In the genomic region with DNA sequence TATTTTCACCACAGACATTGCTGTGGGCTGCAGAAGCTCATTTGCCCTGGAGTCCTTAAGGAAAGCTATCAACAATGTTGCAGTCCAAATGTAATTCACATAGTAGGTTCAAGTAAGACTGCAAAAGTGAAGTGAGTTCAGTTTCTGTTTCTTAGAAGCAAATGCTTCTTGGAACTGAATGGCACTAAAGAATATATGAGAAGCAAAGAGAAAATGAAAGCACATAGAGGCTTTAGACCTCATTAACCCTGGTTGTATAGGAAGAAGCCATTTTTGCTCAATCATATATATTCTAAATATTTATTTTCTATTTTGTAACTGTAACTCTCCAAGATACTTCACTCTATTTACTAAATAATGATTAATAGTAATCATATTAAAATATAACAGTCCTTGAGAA, we compare ENCODE assay signal across 1 cellular context.
TF ChIP-seq lines count a peak whose summit lies in the region.

No MANE protein-coding gene starts in this region.

TF ChIP-seq in HepG2, 621 proteins besides CTCF, POLR2A, EP300 and RAD21 (continued from another document):
- TF ChIP-seq, protein P1, sequence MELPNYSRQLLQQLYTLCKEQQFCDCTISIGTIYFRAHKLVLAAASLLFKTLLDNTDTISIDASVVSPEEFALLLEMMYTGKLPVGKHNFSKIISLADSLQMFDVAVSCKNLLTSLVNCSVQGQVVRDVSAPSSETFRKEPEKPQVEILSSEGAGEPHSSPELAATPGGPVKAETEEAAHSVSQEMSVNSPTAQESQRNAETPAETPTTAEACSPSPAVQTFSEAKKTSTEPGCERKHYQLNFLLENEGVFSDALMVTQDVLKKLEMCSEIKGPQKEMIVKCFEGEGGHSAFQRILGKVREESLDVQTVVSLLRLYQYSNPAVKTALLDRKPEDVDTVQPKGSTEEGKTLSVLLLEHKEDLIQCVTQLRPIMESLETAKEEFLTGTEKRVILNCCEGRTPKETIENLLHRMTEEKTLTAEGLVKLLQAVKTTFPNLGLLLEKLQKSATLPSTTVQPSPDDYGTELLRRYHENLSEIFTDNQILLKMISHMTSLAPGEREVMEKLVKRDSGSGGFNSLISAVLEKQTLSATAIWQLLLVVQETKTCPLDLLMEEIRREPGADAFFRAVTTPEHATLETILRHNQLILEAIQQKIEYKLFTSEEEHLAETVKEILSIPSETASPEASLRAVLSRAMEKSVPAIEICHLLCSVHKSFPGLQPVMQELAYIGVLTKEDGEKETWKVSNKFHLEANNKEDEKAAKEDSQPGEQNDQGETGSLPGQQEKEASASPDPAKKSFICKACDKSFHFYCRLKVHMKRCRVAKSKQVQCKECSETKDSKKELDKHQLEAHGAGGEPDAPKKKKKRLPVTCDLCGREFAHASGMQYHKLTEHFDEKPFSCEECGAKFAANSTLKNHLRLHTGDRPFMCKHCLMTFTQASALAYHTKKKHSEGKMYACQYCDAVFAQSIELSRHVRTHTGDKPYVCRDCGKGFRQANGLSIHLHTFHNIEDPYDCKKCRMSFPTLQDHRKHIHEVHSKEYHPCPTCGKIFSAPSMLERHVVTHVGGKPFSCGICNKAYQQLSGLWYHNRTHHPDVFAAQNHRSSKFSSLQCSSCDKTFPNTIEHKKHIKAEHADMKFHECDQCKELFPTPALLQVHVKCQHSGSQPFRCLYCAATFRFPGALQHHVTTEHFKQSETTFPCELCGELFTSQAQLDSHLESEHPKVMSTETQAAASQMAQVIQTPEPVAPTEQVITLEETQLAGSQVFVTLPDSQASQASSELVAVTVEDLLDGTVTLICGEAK (IDR thresholded peaks at IDR 0.05) = no peak
- TF ChIP-seq, protein P1 (CRISPR knock-in tag; IDR thresholded peaks at IDR 0.05) = no peak
- TF ChIP-seq KMT2B (CRISPR knock-in tag; IDR thresholded peaks at IDR 0.05) (no peak), HNRNPL (IDR thresholded peaks at IDR 0.05; ENCODE audit: low read depth, low read length) (no peak), NR2F6 (IDR thresholded peaks at IDR 0.05) (no peak), NR2F6 (CRISPR knock-in tag; IDR thresholded peaks at IDR 0.05) (no peak), ZNF557 (CRISPR knock-in tag; IDR thresholded peaks at IDR 0.05) (no peak), KAT8 (CRISPR knock-in tag; IDR thresholded peaks at IDR 0.05) (no peak), SP140L (CRISPR knock-in tag; IDR thresholded peaks at IDR 0.05; ENCODE audit: borderline replicate concordance) (no peak), GZF1 (CRISPR knock-in tag; IDR thresholded peaks at IDR 0.05) (no peak), MEF2D (CRISPR knock-in tag; IDR thresholded peaks at IDR 0.05) (no peak)
- TF ChIP-seq, protein P2, sequence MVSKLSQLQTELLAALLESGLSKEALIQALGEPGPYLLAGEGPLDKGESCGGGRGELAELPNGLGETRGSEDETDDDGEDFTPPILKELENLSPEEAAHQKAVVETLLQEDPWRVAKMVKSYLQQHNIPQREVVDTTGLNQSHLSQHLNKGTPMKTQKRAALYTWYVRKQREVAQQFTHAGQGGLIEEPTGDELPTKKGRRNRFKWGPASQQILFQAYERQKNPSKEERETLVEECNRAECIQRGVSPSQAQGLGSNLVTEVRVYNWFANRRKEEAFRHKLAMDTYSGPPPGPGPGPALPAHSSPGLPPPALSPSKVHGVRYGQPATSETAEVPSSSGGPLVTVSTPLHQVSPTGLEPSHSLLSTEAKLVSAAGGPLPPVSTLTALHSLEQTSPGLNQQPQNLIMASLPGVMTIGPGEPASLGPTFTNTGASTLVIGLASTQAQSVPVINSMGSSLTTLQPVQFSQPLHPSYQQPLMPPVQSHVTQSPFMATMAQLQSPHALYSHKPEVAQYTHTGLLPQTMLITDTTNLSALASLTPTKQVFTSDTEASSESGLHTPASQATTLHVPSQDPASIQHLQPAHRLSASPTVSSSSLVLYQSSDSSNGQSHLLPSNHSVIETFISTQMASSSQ (IDR thresholded peaks at IDR 0.05; ENCODE audit: low read depth) = no peak
- TF ChIP-seq, protein P2 (CRISPR knock-in tag; IDR thresholded peaks at IDR 0.05; ENCODE audit: borderline replicate concordance) = no peak
